In the genomic region with DNA sequence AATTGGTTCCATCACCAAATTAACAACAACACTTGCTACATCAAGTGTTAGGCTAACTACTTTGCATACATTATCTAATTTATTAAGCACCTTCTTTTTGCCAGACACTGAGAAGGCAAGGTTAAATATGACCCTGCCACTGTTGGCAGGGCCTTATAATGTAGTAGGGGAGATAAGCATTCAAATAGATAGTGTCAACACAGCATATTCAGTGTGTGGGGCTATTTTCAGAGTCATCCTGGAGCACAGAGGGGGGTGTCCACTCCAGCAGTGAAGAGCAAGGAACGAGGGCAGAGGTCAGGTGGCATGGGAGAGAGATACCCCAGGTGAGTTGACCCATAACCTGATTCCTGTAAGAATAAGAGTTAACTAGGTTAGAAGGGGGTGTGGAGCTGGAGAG, we compare ENCODE assay signal across 14 cellular contexts.
A peak's percentile ranks its signal among the peaks of the same experiment; 100 is the strongest.
DNase-seq lines count a peak whose midpoint lies in the region; ATAC-seq and TF ChIP-seq lines count a peak whose summit lies in the region.
"Had no signal": no experiment of that assay in that cellular context is flagged by ENCODE, and none has a peak within 500 bp of the region (broad histone marks: within the 10 kb centered on the region; RNA-seq: fewer than 3 reads in every experiment).

No MANE protein-coding gene starts in this region.

- H3K4me1 ChIP-seq in CD4-positive, alpha-beta memory T cell (ENCODE audit: insufficient read depth, low read length): peaks cover 29% of the 10 kb centered on the region
- peaks cover 2% of the 10 kb centered on the region for H3K4me1 ChIP-seq in mesendoderm (ENCODE audit: control insufficient read depth, low read depth, low read length)
- H3K4me1 ChIP-seq: adrenal gland, upper lobe of right lung had no signal

- H3K36me3 ChIP-seq in CD4-positive, alpha-beta memory T cell (ENCODE audit: insufficient read depth, low read length): no peaks in the 10 kb centered on the region
- no peaks in the 10 kb centered on the region for H3K36me3 ChIP-seq in mesendoderm (ENCODE audit: control insufficient read depth, insufficient read depth, low read length)
- H3K36me3 ChIP-seq: adrenal gland, upper lobe of right lung had no signal

- no peak overlapping the region for H2BK5ac ChIP-seq in mesendoderm (ENCODE audit: low read length)

- no peak for TF ChIP-seq CTCF in WTC11 (IDR thresholded peaks at IDR 0.05)

- no peaks in the 10 kb centered on the region for H3K79me2 ChIP-seq in mesendoderm (ENCODE audit: control insufficient read depth, insufficient read depth, low read length)

- intact Hi-C loops in CD4-positive, alpha-beta memory T cell (cut with micrococcal nuclease): loop anchor here (5.0 kb wide), 2 partner anchors 710 to 890 kb away; partner anchors contain the start of gene FOXO1
- intact Hi-C loops in posterior cingulate gyrus (cut with DNase I): loop anchor here (10.0 kb wide), 1 partner anchor 288 kb away; no protein-coding TSS in a partner anchor

- no CpG with 5 or more reads among the region's 1 CpG for WGBS in mesendoderm (ENCODE audit: extremely low coverage, insufficient coverage, low lambda C conversion rate)

- H3K18ac ChIP-seq in mesendoderm (ENCODE audit: low read length): no peak overlapping the region

- no peak overlapping the region for H4K8ac ChIP-seq in mesendoderm (ENCODE audit: low read depth, low read length)

- no peak overlapping the region for H3K4ac ChIP-seq in mesendoderm (ENCODE audit: low read depth, low read length)

- H3K4me1 Mint-ChIP-seq in CD4-positive, alpha-beta memory T cell: peaks cover 25 to 33% (median 29%) of the 10 kb centered on the region in 4 donors
- H3K4me1 Mint-ChIP-seq in WTC11 (peaks cover 13% of the 10 kb centered on the region), T-cell (peaks cover 23 to 43% (median 43%) of the 10 kb centered on the region in 3 donors)
- H3K4me1 Mint-ChIP-seq: naive B cell had no signal

- H2BK120ac ChIP-seq in mesendoderm (ENCODE audit: low read depth, low read length): no peak overlapping the region

- no peak overlapping the region for H3K4me3 ChIP-seq in CD4-positive, alpha-beta memory T cell (ENCODE audit: low read length in 2 of 2)
- H3K4me3 ChIP-seq in mesendoderm (ENCODE audit: low read length): no peak overlapping the region
- H3K4me3 ChIP-seq: adrenal gland, upper lobe of right lung had no signal

- no peaks in the 10 kb centered on the region for H3K27me3 ChIP-seq in CD4-positive, alpha-beta memory T cell (ENCODE audit: insufficient read depth, low read length)
- no peaks in the 10 kb centered on the region for H3K27me3 ChIP-seq in mesendoderm (ENCODE audit: insufficient read depth, low read length, poor library complexity)
- H3K27me3 ChIP-seq: adrenal gland, upper lobe of right lung had no signal

- POLR2A ChIA-PET in CD4-positive, alpha-beta memory T cell (lab: Charles Lee; ENCODE audit: partially characterized antibody): interaction anchor here (0.5 kb wide), 1 partner anchor 836 kb away, joined by 3 read pairs; no protein-coding TSS in a partner anchor
- POLR2A ChIA-PET in WTC11 (lab: Charles Lee) (no interaction called here), T-cell (lab: Charles Lee) (no interaction called here)

- H3K27ac Mint-ChIP-seq in CD4-positive, alpha-beta memory T cell: peak overlapping the region in 4 of 7 donors; percentile 22 to 78 (median 48)
- H3K27ac Mint-ChIP-seq in WTC11 (peak overlapping the region; percentile 20; the same call in 1 of the 2 replicates), T-cell (no peak overlapping the region)

- no peak overlapping the region for H3K56ac ChIP-seq in mesendoderm (ENCODE audit: low read length)

- H3K27me3 Mint-ChIP-seq in CD4-positive, alpha-beta memory T cell: no peaks in the 10 kb centered on the region
- no peaks in the 10 kb centered on the region for H3K27me3 Mint-ChIP-seq in WTC11 (ENCODE audit: low read depth)
- H3K27me3 Mint-ChIP-seq in T-cell: no peaks in the 10 kb centered on the region
- H3K27me3 Mint-ChIP-seq: naive B cell had no signal

- no peak overlapping the region for H3K4me2 ChIP-seq in mesendoderm (ENCODE audit: low read length)

- H3K9me3 Mint-ChIP-seq in CD4-positive, alpha-beta memory T cell: peaks cover 0 to 2% (median 0%) of the 10 kb centered on the region in 8 donors
- H3K9me3 Mint-ChIP-seq in WTC11 (peaks cover 15% of the 10 kb centered on the region), T-cell (no peaks in the 10 kb centered on the region)

- H2AK5ac ChIP-seq in mesendoderm (ENCODE audit: low read length): no peak overlapping the region

- no peak overlapping the region for H3K27ac ChIP-seq in CD4-positive, alpha-beta memory T cell (ENCODE audit: low read depth, low read length)
- no peak overlapping the region for H3K27ac ChIP-seq in mesendoderm (ENCODE audit: low read depth, low read length)
- H3K27ac ChIP-seq: adrenal gland, upper lobe of right lung had no signal

- no peaks in the 10 kb centered on the region for H3K9me3 ChIP-seq in CD4-positive, alpha-beta memory T cell (ENCODE audit: control insufficient read depth in 1 of 2, low read length in 2 of 2)
- H3K9me3 ChIP-seq: upper lobe of right lung had no signal

- DNase-seq in activated CD4-positive, CD25-positive, alpha-beta regulatory T cell treated with anti-CD3 and anti-CD28 coated beads, Interleukin-2, amount 50 U/mL, for 72 hours: no peak
- DNase-seq in CD4-positive, alpha-beta memory T cell: no peak
- DNase-seq in WTC11 (ENCODE audit: low spot score) (no peak), mesendoderm (peak; percentile 3), Kasumi-1 (lab: John Stamatoyannopoulos, UW) (no peak), posterior cingulate gyrus (no peak), T-cell (no peak)
- DNase-seq: activated CD8-positive, alpha-beta memory T cell treated with anti-CD3 and anti-CD28 coated beads for 24 hours; naive B cell; NCI-H1048; NCI-H2171; upper lobe of right lung had no signal

- H3K36me3 Mint-ChIP-seq in CD4-positive, alpha-beta memory T cell: peaks cover 3% of the 10 kb centered on the region in 2 donors
- H3K36me3 Mint-ChIP-seq in WTC11: peaks cover 5% of the 10 kb centered on the region
- H3K36me3 Mint-ChIP-seq in T-cell: peaks cover 3% of the 10 kb centered on the region

- no peak overlapping the region for H3K4me3 Mint-ChIP-seq in CD4-positive, alpha-beta memory T cell
- no peak overlapping the region for H3K4me3 Mint-ChIP-seq in WTC11
- no peak overlapping the region for H3K4me3 Mint-ChIP-seq in T-cell

- H4K5ac ChIP-seq in mesendoderm (ENCODE audit: low read length): no peak overlapping the region

- no peak overlapping the region for H2BK15ac ChIP-seq in mesendoderm (replicated peaks; ENCODE audit: low read depth)

- H3K23ac ChIP-seq in mesendoderm (ENCODE audit: low read length): no peak overlapping the region

- peak; percentile 23 to 34 for ATAC-seq in activated CD4-positive, CD25-positive, alpha-beta regulatory T cell treated with anti-CD3 and anti-CD28 coated beads, Interleukin-2, amount 50 U/mL, for 24 hours
- ATAC-seq in WTC11 (no peak), T-cell (replicated peaks in 1 of 4) (no peak)

- no peaks in the 10 kb centered on the region for H3K79me1 ChIP-seq in mesendoderm (ENCODE audit: low read length)

- no peak overlapping the region for H3K9ac ChIP-seq in mesendoderm (ENCODE audit: low read length)

- CTCF ChIA-PET in CD4-positive, alpha-beta memory T cell (lab: Charles Lee; ENCODE audit: partially characterized antibody): interaction anchor here (1.1 to 6.4 kb wide), 6 partner anchors 11 to 1000 kb away, joined by 3 to 102 read pairs (median 14); no protein-coding TSS in a partner anchor
- CTCF ChIA-PET in WTC11 (lab: Charles Lee): interaction anchor here (0.7 to 2.5 kb wide), 4 partner anchors 10 to 165 kb away, joined by 3 to 15 read pairs (median 4); no protein-coding TSS in a partner anchor
- CTCF ChIA-PET in T-cell (lab: Charles Lee): interaction anchor here in 1 of 2 donors (0.7 to 1.5 kb wide), 3 partner anchors 9 to 1165 kb away, joined by 3 read pairs; no protein-coding TSS in a partner anchor

TF ChIP-seq in WTC11, 78 proteins besides CTCF, POLR2A, EP300 and RAD21 (continues in another document):
- TF ChIP-seq OVOL2 (CRISPR knock-in tag; IDR thresholded peaks at IDR 0.05; ENCODE audit: borderline replicate concordance) (no peak), USF2 (CRISPR knock-in tag; IDR thresholded peaks at IDR 0.05) (no peak), NR2C2 (CRISPR knock-in tag; IDR thresholded peaks at IDR 0.05) (no peak), FOXP4 (CRISPR knock-in tag; IDR thresholded peaks at IDR 0.05) (no peak), MXD4 (CRISPR knock-in tag; IDR thresholded peaks at IDR 0.05; ENCODE audit: borderline replicate concordance) (no peak), MAX (CRISPR knock-in tag; IDR thresholded peaks at IDR 0.05) (no peak)
- TF ChIP-seq, protein P1, sequence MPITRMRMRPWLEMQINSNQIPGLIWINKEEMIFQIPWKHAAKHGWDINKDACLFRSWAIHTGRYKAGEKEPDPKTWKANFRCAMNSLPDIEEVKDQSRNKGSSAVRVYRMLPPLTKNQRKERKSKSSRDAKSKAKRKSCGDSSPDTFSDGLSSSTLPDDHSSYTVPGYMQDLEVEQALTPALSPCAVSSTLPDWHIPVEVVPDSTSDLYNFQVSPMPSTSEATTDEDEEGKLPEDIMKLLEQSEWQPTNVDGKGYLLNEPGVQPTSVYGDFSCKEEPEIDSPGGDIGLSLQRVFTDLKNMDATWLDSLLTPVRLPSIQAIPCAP (CRISPR knock-in tag; IDR thresholded peaks at IDR 0.05): no peak

Comparison
In these comparisons a context has a peak if more than half of its experiments do, and no peak if none do; other contexts are left out.
1. ATAC-seq: peak in activated CD4-positive, CD25-positive, alpha-beta regulatory T cell treated with anti-CD3 and anti-CD28 coated beads, Interleukin-2, amount 50 U/mL, for 24 hours (2 of 2); none in WTC11 (single experiment) and T-cell (0 of 4).
2. H3K27ac Mint-ChIP-seq: peak in CD4-positive, alpha-beta memory T cell (4 of 7) and WTC11 (single experiment); none in T-cell (0 of 2).